ENCODE assay signal across 21 cellular contexts in the genomic region with DNA sequence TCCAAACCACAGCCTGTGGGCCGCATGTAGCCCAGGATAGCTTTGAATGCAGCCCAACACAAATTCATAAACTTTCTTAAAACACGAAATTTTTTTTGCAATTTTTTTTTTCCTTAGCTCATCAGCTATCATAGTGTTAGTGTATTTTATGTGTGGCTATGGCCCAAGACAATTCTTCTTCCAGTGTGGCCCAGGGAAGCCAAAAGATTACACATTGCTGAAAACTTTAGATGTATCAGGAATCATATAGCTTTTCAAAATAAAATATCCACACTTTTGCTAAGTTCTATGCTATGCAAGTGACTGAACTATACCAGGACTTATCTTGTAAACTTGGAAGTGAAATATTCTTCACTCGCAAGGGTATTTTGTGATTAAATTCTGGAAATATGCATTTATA. TPM values are rescaled to one million over a fixed set of nuclear protein-coding genes. Genes with fewer than 3 reads are reported as not detected.
DNase-seq lines count a peak whose midpoint lies in the region; ATAC-seq, FAIRE-seq and TF ChIP-seq lines count a peak whose summit lies in the region.
"Had no signal": no experiment of that assay in that cellular context is flagged by ENCODE, and none has a peak within 500 bp of the region (broad histone marks: within the 10 kb centered on the region; RNA-seq: fewer than 3 reads in every experiment).

No MANE protein-coding gene starts in this region.

- H3K27me3 ChIP-seq in ACC112 (ENCODE audit: insufficient read depth, low read length) (no peaks in the 10 kb centered on the region), adipocyte (replicated peaks; ENCODE audit: control insufficient read depth, insufficient read depth, low read length) (no peaks in the 10 kb centered on the region), fibroblast of lung (ENCODE audit: control insufficient read depth, insufficient read depth, low read length) (no peaks in the 10 kb centered on the region), osteoblast (ENCODE audit: insufficient read depth, low read length) (no peaks in the 10 kb centered on the region), HepG2 (ENCODE audit: control insufficient read depth in 1 of 2, insufficient read depth in 2 of 2, low read length in 2 of 2) (no peaks in the 10 kb centered on the region), psoas muscle (ENCODE audit: insufficient read depth in 3 of 3, low read length in 2 of 3) (no peaks in the 10 kb centered on the region)
- H3K27me3 ChIP-seq: BLaER1, SJCRH30 had no signal

- in situ Hi-C loops in HepG2 (cut with HindIII; ENCODE audit: extremely low pct_ligation_motif_present, low pct_unique_long_range_greater_than_20kb): no loop called here

- peak overlapping the region; percentile 73 for H3K27ac ChIP-seq in ACC112 (ENCODE audit: low read depth, low read length)
- peak overlapping the region; percentile 31 for H3K27ac ChIP-seq in fibroblast of lung (ENCODE audit: insufficient read depth, low read length)
- H3K27ac ChIP-seq in osteoblast (ENCODE audit: low read depth, low read length): peak overlapping the region; percentile 93
- no peak overlapping the region for H3K27ac ChIP-seq in HepG2 (ENCODE audit: extremely low read length, insufficient read depth, low read length)
- H3K27ac ChIP-seq in psoas muscle: no peak overlapping the region
- H3K27ac ChIP-seq: A549, BLaER1, SJCRH30 had no signal

- CTCF ChIA-PET in HepG2 (lab: Yijun Ruan, JAX; ENCODE audit: low intra/inter-chr PET ratio, low total read pairs): no interaction called here

- no peak for TF ChIP-seq EP300 in HepG2 (IDR thresholded peaks at IDR 0.05; ENCODE audit: low read depth in 2 of 2, low read length in 2 of 2)
- TF ChIP-seq EP300 in HepG2 (CRISPR knock-in tag; IDR thresholded peaks at IDR 0.05; ENCODE audit: borderline replicate concordance): no peak

- H3K4me3 ChIP-seq in ACC112 (ENCODE audit: low read depth, low read length): peak overlapping the region; percentile 35; the same call in 1 of the 2 replicates
- peak overlapping the region; percentile 31 for H3K4me3 ChIP-seq in adipocyte (ENCODE audit: low read length)
- H3K4me3 ChIP-seq in fibroblast of lung (replicated peaks in 1 of 4; ENCODE audit: control extremely low read depth in 1 of 4, insufficient read depth in 1 of 4, low read depth in 3 of 4, low read length in 4 of 4): no peak overlapping the region
- H3K4me3 ChIP-seq in osteoblast (ENCODE audit: insufficient read depth, low read length): no peak overlapping the region
- no peak overlapping the region for H3K4me3 ChIP-seq in HepG2 (replicated peaks in 1 of 3; ENCODE audit: insufficient read depth in 1 of 3, low read depth in 2 of 3, low read length in 3 of 3)
- no peak overlapping the region for H3K4me3 ChIP-seq in psoas muscle
- H3K4me3 ChIP-seq: A549, BLaER1, SJCRH30 had no signal

- intact Hi-C loops in HepG2 (cut with micrococcal nuclease; ENCODE audit: unreplicated experiment) (no loop called here), psoas muscle (cut with DNase I) (no loop called here)

- POLR2A ChIA-PET in HepG2 (lab: Yijun Ruan, JAX): no interaction called here

- FAIRE-seq in HepG2 (lab: Jason Lieb, UNC): no peak
- FAIRE-seq: A549 had no signal

- no peak for DNase-seq in adipocyte (ENCODE audit: low read depth)
- DNase-seq in fibroblast of lung (ENCODE audit: low read depth in 2 of 2): peak in 1 of 2 donors; percentile 32
- DNase-seq in osteoblast (ENCODE audit: insufficient read length, low spot score, missing footprints): no peak
- DNase-seq in NCI-H2171 (lab: John Stamatoyannopoulos, UW): no peak
- no peak for DNase-seq in HepG2 (ENCODE audit: low spot score)
- DNase-seq in stimulated activated effector memory CD8-positive, alpha-beta T cell treated with anti-CD3 and anti-CD28 coated beads, Interleukin-12 subunit alpha, Interleukin-12 subunit beta, amount 100 ng/mL, for 72 hours (ENCODE audit: low spot score in 2 of 2): no peak
- no peak for DNase-seq in psoas muscle
- DNase-seq: CD4-positive, alpha-beta memory T cell; DMS153; GF-D8; GOT3; KBM-7; NCI-H1417 treated with DMSO at 0.1 percent for 48 hours; NCI-H187 treated with DMSO at 0.1 percent for 48 hours; NCI-H2171 treated with DMSO at 0.1 percent for 48 hours; SJCRH30 had no signal

- H2AFZ ChIP-seq in ACC112 (ENCODE audit: low read length, unreplicated experiment) (no peak overlapping the region), fibroblast of lung (ENCODE audit: low read length) (no peak overlapping the region), osteoblast (ENCODE audit: low read length) (no peak overlapping the region), HepG2 (ENCODE audit: low read length) (no peak overlapping the region)

- no TSS peak for BruUV-seq in HepG2 (replicated peaks; lab: Mats Ljungman, UMichigan)

- H3K36me3 ChIP-seq in ACC112 (ENCODE audit: insufficient read depth, low read length) (peaks cover 24% of the 10 kb centered on the region), adipocyte (ENCODE audit: control insufficient read depth, insufficient read depth, low read length, severe bottlenecking) (peaks cover 20% of the 10 kb centered on the region), fibroblast of lung (ENCODE audit: control insufficient read depth, insufficient read depth, low read length) (peaks cover 10% of the 10 kb centered on the region), osteoblast (ENCODE audit: insufficient read depth, low read length) (peaks cover 39% of the 10 kb centered on the region), HepG2 (replicated peaks in 1 of 2; ENCODE audit: control insufficient read depth in 1 of 2, insufficient read depth in 2 of 2, low read length in 2 of 2) (peaks cover 20 to 37% of the 10 kb centered on the region in 2 experiments), psoas muscle (ENCODE audit: insufficient read depth in 1 of 2, low read depth in 1 of 2) (no peaks in the 10 kb centered on the region)

- H3K9me3 ChIP-seq in adipocyte (ENCODE audit: control insufficient read depth, low read length): no peaks in the 10 kb centered on the region
- no peaks in the 10 kb centered on the region for H3K9me3 ChIP-seq in fibroblast of lung (ENCODE audit: control insufficient read depth, insufficient read depth, low read depth, low read length)
- H3K9me3 ChIP-seq in osteoblast (ENCODE audit: low read depth, low read length): no peaks in the 10 kb centered on the region
- no peaks in the 10 kb centered on the region for H3K9me3 ChIP-seq in HepG2 (ENCODE audit: low read length)
- no peaks in the 10 kb centered on the region for H3K9me3 ChIP-seq in psoas muscle
- H3K9me3 ChIP-seq: A549, BLaER1, SJCRH30 had no signal

- H3K36me3 Mint-ChIP-seq in stimulated activated effector memory CD8-positive, alpha-beta T cell treated with anti-CD3 and anti-CD28 coated beads, Interleukin-12 subunit alpha, Interleukin-12 subunit beta, amount 100 ng/mL, for 72 hours: peaks cover 90% of the 10 kb centered on the region

- H3K79me2 ChIP-seq in ACC112 (ENCODE audit: control insufficient read depth, insufficient read depth, low read length, unreplicated experiment): no peaks in the 10 kb centered on the region
- no peaks in the 10 kb centered on the region for H3K79me2 ChIP-seq in fibroblast of lung (ENCODE audit: control insufficient read depth, insufficient read depth, low read length)
- H3K79me2 ChIP-seq in osteoblast (ENCODE audit: insufficient read depth, low read length): peaks cover 4% of the 10 kb centered on the region
- H3K79me2 ChIP-seq in HepG2 (ENCODE audit: insufficient read depth, low read length): no peaks in the 10 kb centered on the region

- 94% methylated on average over 3 of the region's 3 CpGs for WGBS in HepG2 (ENCODE audit: low lambda C conversion rate)
- WGBS in psoas muscle, 3 donors: 71 to 81% (median 79%) methylated on average over 3 of the region's 3 CpGs

- ATAC-seq in HepG2: no peak
- no peak for ATAC-seq in stimulated activated effector memory CD8-positive, alpha-beta T cell treated with anti-CD3 and anti-CD28 coated beads, Interleukin-12 subunit alpha, Interleukin-12 subunit beta, amount 100 ng/mL, for 72 hours
- no peak for ATAC-seq in psoas muscle
- ATAC-seq: A549, HCT116, Panc1 had no signal

- H3K4me2 ChIP-seq in fibroblast of lung (ENCODE audit: extremely low read depth, insufficient read depth, low read length) (no peak overlapping the region), osteoblast (ENCODE audit: insufficient read depth, low read length) (peak overlapping the region; percentile 66), HepG2 (ENCODE audit: low read depth, low read length) (no peak overlapping the region)
- H3K4me2 ChIP-seq: A549, BLaER1 had no signal

- TF ChIP-seq RAD21 in HepG2 (CRISPR knock-in tag; IDR thresholded peaks at IDR 0.05): no peak

- H3K27ac Mint-ChIP-seq in stimulated activated effector memory CD8-positive, alpha-beta T cell treated with anti-CD3 and anti-CD28 coated beads, Interleukin-12 subunit alpha, Interleukin-12 subunit beta, amount 100 ng/mL, for 72 hours: no peak overlapping the region

- H3K4me1 ChIP-seq in ACC112 (ENCODE audit: control insufficient read depth, insufficient read depth, low read length, unreplicated experiment): peaks cover 12% of the 10 kb centered on the region
- peaks cover 17% of the 10 kb centered on the region for H3K4me1 ChIP-seq in adipocyte (ENCODE audit: control insufficient read depth, insufficient read depth, low read length)
- no peaks in the 10 kb centered on the region for H3K4me1 ChIP-seq in fibroblast of lung (ENCODE audit: control insufficient read depth, extremely low read depth, insufficient read depth, low read length)
- peaks cover 26% of the 10 kb centered on the region for H3K4me1 ChIP-seq in osteoblast (ENCODE audit: insufficient read depth, low read length)
- no peaks in the 10 kb centered on the region for H3K4me1 ChIP-seq in HepG2 (ENCODE audit: insufficient read depth, low read length)
- no peaks in the 10 kb centered on the region for H3K4me1 ChIP-seq in psoas muscle
- H3K4me1 ChIP-seq: A549, BLaER1, SJCRH30 had no signal

- H3K9me3 Mint-ChIP-seq in stimulated activated effector memory CD8-positive, alpha-beta T cell treated with anti-CD3 and anti-CD28 coated beads, Interleukin-12 subunit alpha, Interleukin-12 subunit beta, amount 100 ng/mL, for 72 hours: peaks cover 4% of the 10 kb centered on the region

- H3K4me3 Mint-ChIP-seq in stimulated activated effector memory CD8-positive, alpha-beta T cell treated with anti-CD3 and anti-CD28 coated beads, Interleukin-12 subunit alpha, Interleukin-12 subunit beta, amount 100 ng/mL, for 72 hours: no peak overlapping the region
- H3K4me3 Mint-ChIP-seq: CD4-positive, alpha-beta memory T cell had no signal

- no peaks in the 10 kb centered on the region for H4K20me1 ChIP-seq in fibroblast of lung (ENCODE audit: control insufficient read depth, extremely low read depth, insufficient read depth, low read length)
- no peaks in the 10 kb centered on the region for H4K20me1 ChIP-seq in osteoblast (ENCODE audit: insufficient read depth, low read length)
- no peaks in the 10 kb centered on the region for H4K20me1 ChIP-seq in HepG2 (ENCODE audit: insufficient read depth, low read length)
- H4K20me1 ChIP-seq: BLaER1 had no signal

- H3K4me1 Mint-ChIP-seq in stimulated activated effector memory CD8-positive, alpha-beta T cell treated with anti-CD3 and anti-CD28 coated beads, Interleukin-12 subunit alpha, Interleukin-12 subunit beta, amount 100 ng/mL, for 72 hours: no peaks in the 10 kb centered on the region
- H3K4me1 Mint-ChIP-seq: CD4-positive, alpha-beta memory T cell had no signal

- no peak for TF ChIP-seq POLR2A in HepG2 (IDR thresholded peaks at IDR 0.05; ENCODE audit: insufficient read depth in 1 of 2, low read depth in 2 of 2, low read length in 2 of 2)

- TF ChIP-seq CTCF in fibroblast of lung (conservative IDR thresholded peaks at IDR 0.05 in 1 of 2, IDR thresholded peaks at IDR 0.05 in 1 of 2; ENCODE audit: low read depth in 1 of 2, low read length in 2 of 2) (no peak), osteoblast (IDR thresholded peaks at IDR 0.05; ENCODE audit: extremely low read depth, low read depth, low read length) (no peak), HepG2 (CRISPR knock-in tag; IDR thresholded peaks at IDR 0.05) (no peak), psoas muscle (IDR thresholded peaks at IDR 0.05) (no peak)

- H3K9ac ChIP-seq in adipocyte (ENCODE audit: low read length) (peak overlapping the region; percentile 45), fibroblast of lung (ENCODE audit: insufficient read depth, low read length) (no peak overlapping the region), HepG2 (ENCODE audit: insufficient read depth, low read depth, low read length) (no peak overlapping the region)
- H3K9ac ChIP-seq: BLaER1 had no signal

RNA-seq across cellular contexts. Expression of a gene that starts 49.7 kb away (rescaled TPM):
- 43.4 and 48.9 TPM in 2 replicates for total RNA-seq in fibroblast of lung
- polyA plus RNA-seq in fibroblast of lung: 36.1 and 51.1 TPM in 2 replicates
- polyA plus RNA-seq in fibroblast of lung (2012): 43.1 and 63.7 TPM in 2 replicates
- 14.8 and 38.7 TPM in 2 replicates for polyA minus RNA-seq in fibroblast of lung (ENCODE audit: low replicate concordance)
- 56.8 and 58.0 TPM in 2 replicates for total RNA-seq in osteoblast
- total RNA-seq in HepG2 (2016; rRNA removed; fragmentation: Illumina TruSeq; extraction: Trizol): 39.6 and 51.1 TPM in 2 replicates
- total RNA-seq in HepG2 (2016; cell fraction: cytosol; rRNA removed; fragmentation: Illumina TruSeq; extraction: Trizol; ENCODE audit: low read depth): 27.5 and 29.9 TPM in 2 replicates
- total RNA-seq in HepG2 (2016; cell fraction: insoluble cytoplasmic fraction; rRNA removed; fragmentation: Illumina TruSeq; extraction: Trizol): 42.1 and 44.4 TPM in 2 replicates
- total RNA-seq in HepG2 (2016; cell fraction: membrane; rRNA removed; fragmentation: Illumina TruSeq; extraction: Trizol): 32.8 and 39.3 TPM in 2 replicates
- total RNA-seq in HepG2 (2016; cell fraction: nucleus; rRNA removed; fragmentation: Illumina TruSeq; extraction: Trizol): 42.6 and 54.0 TPM in 2 replicates
- polyA plus RNA-seq in HepG2 (2011; rRNA removed): 24.0 and 26.4 TPM in 2 replicates
- 18.3 and 23.7 TPM in 2 replicates for polyA plus RNA-seq in HepG2 (2011; cell fraction: cytosol; rRNA removed)
- 27.9 and 29.0 TPM in 2 replicates for polyA plus RNA-seq in HepG2 (2011; cell fraction: nucleus; rRNA removed)
- polyA plus RNA-seq in HepG2 (2012): 35.8 and 52.4 TPM in 2 replicates
- 35.5 and 38.1 TPM in 2 replicates for polyA plus RNA-seq in HepG2 (2016; cell fraction: cytosol; fragmentation: Illumina TruSeq; extraction: Trizol; ENCODE audit: low read depth)
- 48.1 and 53.8 TPM in 2 replicates for polyA plus RNA-seq in HepG2 (2016; cell fraction: insoluble cytoplasmic fraction; fragmentation: Illumina TruSeq; extraction: Trizol; ENCODE audit: low read depth)
- polyA plus RNA-seq in HepG2 (2016; cell fraction: membrane; fragmentation: Illumina TruSeq; extraction: Trizol; ENCODE audit: low read depth): 34.4 and 35.3 TPM in 2 replicates
- 40.0 and 44.5 TPM in 2 replicates for polyA plus RNA-seq in HepG2 (2016; cell fraction: nucleus; fragmentation: Illumina TruSeq; extraction: Trizol; ENCODE audit: insufficient read depth, low read depth)
- 26.6 and 26.8 TPM in 2 replicates for polyA minus RNA-seq in HepG2 (2011; rRNA and poly(A)+ RNA removed; ENCODE audit: low replicate concordance)
- 29.7 and 30.9 TPM in 2 replicates for polyA minus RNA-seq in HepG2 (2011; cell fraction: cytosol; rRNA and poly(A)+ RNA removed)
- 73.1 and 90.8 TPM in 2 replicates for polyA minus RNA-seq in HepG2 (2011; cell fraction: nucleus; rRNA and poly(A)+ RNA removed)
- total RNA-seq in psoas muscle: 1 to 10 TPM in 3 of 4 donors, under 1 TPM in 1; 0.79 to 4.1 (median 2.1) TPM
- polyA plus RNA-seq in psoas muscle: 1 to 10 TPM in 1 of 3 donors, under 1 TPM in 2; 0.21 to 1.8 (median 0.23) TPM

Comparison
In these comparisons a context has a peak if more than half of its experiments do, and no peak if none do; other contexts are left out.
1. H3K27ac ChIP-seq: peak in ACC112 (single experiment), fibroblast of lung (single experiment) and osteoblast (single experiment); none in HepG2 (single experiment) and psoas muscle (single experiment).
2. H3K4me3 ChIP-seq: peak in ACC112 (single experiment) and adipocyte (single experiment); none in fibroblast of lung (0 of 4), osteoblast (single experiment), HepG2 (0 of 3) and psoas muscle (single experiment).